21 cellular contexts compared by ENCODE assay signal in the genomic region with DNA sequence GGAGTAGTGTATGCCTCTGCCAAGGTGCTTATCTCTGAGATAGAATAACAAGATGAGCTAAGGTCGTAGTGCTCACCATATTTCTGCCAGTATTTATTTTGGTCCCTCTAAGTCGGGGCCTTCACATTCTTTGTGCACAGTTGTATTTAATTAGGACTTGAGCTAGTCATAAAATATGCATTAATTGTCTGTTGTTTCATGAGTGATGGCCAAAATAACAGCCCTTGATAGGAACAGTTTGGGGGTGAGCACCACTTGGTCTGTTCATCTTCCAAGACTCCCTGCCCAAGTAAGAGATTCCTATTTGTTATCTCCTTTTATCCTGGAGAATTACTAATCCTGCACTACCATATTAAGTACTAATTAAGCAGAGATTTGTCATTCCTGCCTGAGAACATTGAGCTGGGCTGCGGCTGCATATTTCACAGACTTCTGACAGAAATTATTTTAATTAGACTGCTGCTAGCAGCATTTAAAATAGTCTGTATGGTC.
DNase-seq lines count a peak whose midpoint lies in the region; ATAC-seq, FAIRE-seq and TF ChIP-seq lines count a peak whose summit lies in the region.
"Had no signal": no experiment of that assay in that cellular context is flagged by ENCODE, and none has a peak within 500 bp of the region (broad histone marks: within the 10 kb centered on the region; RNA-seq: fewer than 3 reads in every experiment).

No MANE protein-coding gene starts in this region.

- H3K9me2 ChIP-seq in Karpas-422 (replicated peaks; ENCODE audit: insufficient read depth, low read length) = peaks cover 3% of the 10 kb centered on the region; the same call in 1 of the 2 replicates

- H3K27me3 ChIP-seq in Karpas-422 (ENCODE audit: low read length) (no peaks in the 10 kb centered on the region), ovary (no peaks in the 10 kb centered on the region)
- H3K27me3 ChIP-seq: Peyer's patch had no signal

- WGBS in ovary, 3 donors = 8 to 12% (median 9%) methylated on average over 3 of the region's 3 CpGs

- H3K4me1 ChIP-seq in Karpas-422 (ENCODE audit: low read length) (peaks cover 16% of the 10 kb centered on the region), ovary (ENCODE audit: insufficient read depth) (peaks cover 3% of the 10 kb centered on the region)
- H3K4me1 ChIP-seq: Peyer's patch had no signal

- ATAC-seq in activated CD8-positive, alpha-beta memory T cell treated with anti-CD3 and anti-CD28 coated beads, Interleukin-2, amount 10 ng/mL, durations not matched to agents 7 days and 5 days = no peak

- TF ChIP-seq EP300 in ovary (IDR thresholded peaks at IDR 0.05) = no peak

- no peaks in the 10 kb centered on the region for H3K9me3 Mint-ChIP-seq in type B pancreatic cell
- no peaks in the 10 kb centered on the region for H3K9me3 Mint-ChIP-seq in activated CD8-positive, alpha-beta memory T cell treated with anti-CD3 and anti-CD28 coated beads, Interleukin-2, amount 10 ng/mL, durations not matched to agents 7 days and 5 days (ENCODE audit: low read depth)
- H3K9me3 Mint-ChIP-seq: CD4-positive, CD25-positive, alpha-beta regulatory T cell; H9 had no signal

- peak overlapping the region; percentile 57; the same call in 1 of the 2 replicates for H2AFZ ChIP-seq in Karpas-422 (ENCODE audit: low read length)

- peaks cover 19% of the 10 kb centered on the region for H3K4me1 Mint-ChIP-seq in type B pancreatic cell (ENCODE audit: unreplicated experiment)
- no peaks in the 10 kb centered on the region for H3K4me1 Mint-ChIP-seq in activated CD8-positive, alpha-beta memory T cell treated with anti-CD3 and anti-CD28 coated beads, Interleukin-2, amount 10 ng/mL, durations not matched to agents 7 days and 5 days
- H3K4me1 Mint-ChIP-seq: CD4-positive, CD25-positive, alpha-beta regulatory T cell had no signal

- TF ChIP-seq CTCF in type B pancreatic cell (conservative IDR thresholded peaks at IDR 0.05) = no peak
- TF ChIP-seq CTCF in ovary (IDR thresholded peaks at IDR 0.05) = no peak

- H3K27ac Mint-ChIP-seq in type B pancreatic cell = no peak overlapping the region
- H3K27ac Mint-ChIP-seq in activated CD8-positive, alpha-beta memory T cell treated with anti-CD3 and anti-CD28 coated beads, Interleukin-2, amount 10 ng/mL, durations not matched to agents 7 days and 5 days = no peak overlapping the region
- H3K27ac Mint-ChIP-seq: CD4-positive, CD25-positive, alpha-beta regulatory T cell; H9 had no signal

- H3K36me3 ChIP-seq in Karpas-422 (ENCODE audit: insufficient read depth, low read length) = no peaks in the 10 kb centered on the region
- H3K36me3 ChIP-seq in ovary = no peaks in the 10 kb centered on the region
- H3K36me3 ChIP-seq: Peyer's patch had no signal

- H3K27me3 Mint-ChIP-seq in type B pancreatic cell = no peaks in the 10 kb centered on the region
- H3K27me3 Mint-ChIP-seq in activated CD8-positive, alpha-beta memory T cell treated with anti-CD3 and anti-CD28 coated beads, Interleukin-2, amount 10 ng/mL, durations not matched to agents 7 days and 5 days = peaks cover 25% of the 10 kb centered on the region

- DNase-seq in NCI-H524 (lab: John Stamatoyannopoulos, UW) = peak; percentile 10 to 53
- no peak for DNase-seq in NCI-H524 treated with DMSO at 0.1 percent for 48 hours (lab: John Stamatoyannopoulos, UW)
- no peak for DNase-seq in Karpas-422
- no peak for DNase-seq in type B pancreatic cell (ENCODE audit: extremely low spot score, unreplicated experiment)
- DNase-seq in activated CD8-positive, alpha-beta memory T cell treated with anti-CD3 and anti-CD28 coated beads, Interleukin-2, amount 10 ng/mL, durations not matched to agents 7 days and 5 days = no peak
- DNase-seq in GM19238 (ENCODE audit: insufficient read length, low spot score) = no peak
- no peak for DNase-seq in ovary
- DNase-seq: Calu3; CD4-positive, CD25-positive, alpha-beta regulatory T cell; DND-41; GF-D8; H9; NCI-H1436 treated with DMSO at 0.1 percent for 48 hours; NCI-H2081; NCI-H2227 treated with DMSO at 0.1 percent for 48 hours; NCI-H748 treated with DMSO at 0.1 percent for 48 hours; Peyer's patch; SHP77 treated with DMSO at 0.1 percent for 48 hours; SW 1271 had no signal

- no peaks in the 10 kb centered on the region for H4K20me1 ChIP-seq in Karpas-422 (ENCODE audit: insufficient read depth, low read depth, low read length)

- H3K79me2 ChIP-seq in Karpas-422 (ENCODE audit: low read length) = no peaks in the 10 kb centered on the region

- no peaks in the 10 kb centered on the region for H3K36me3 Mint-ChIP-seq in type B pancreatic cell
- H3K36me3 Mint-ChIP-seq in activated CD8-positive, alpha-beta memory T cell treated with anti-CD3 and anti-CD28 coated beads, Interleukin-2, amount 10 ng/mL, durations not matched to agents 7 days and 5 days = no peaks in the 10 kb centered on the region
- H3K36me3 Mint-ChIP-seq: CD4-positive, CD25-positive, alpha-beta regulatory T cell had no signal

- peak overlapping the region; percentile 5 for H3K4me3 Mint-ChIP-seq in type B pancreatic cell
- H3K4me3 Mint-ChIP-seq in activated CD8-positive, alpha-beta memory T cell treated with anti-CD3 and anti-CD28 coated beads, Interleukin-2, amount 10 ng/mL, durations not matched to agents 7 days and 5 days = no peak overlapping the region
- H3K4me3 Mint-ChIP-seq: CD4-positive, CD25-positive, alpha-beta regulatory T cell; H9 had no signal

- H3K27ac ChIP-seq in Karpas-422 (ENCODE audit: low read length) (no peak overlapping the region), ovary (no peak overlapping the region)
- H3K27ac ChIP-seq: Peyer's patch had no signal

- no peak overlapping the region for H3K9ac ChIP-seq in Karpas-422 (ENCODE audit: low read length)

- CTCF ChIA-PET in activated CD8-positive, alpha-beta memory T cell treated with anti-CD3 and anti-CD28 coated beads, Interleukin-2, amount 10 ng/mL, durations not matched to agents 7 days and 5 days (lab: Charles Lee) = no interaction called here

- no peak overlapping the region for H3K4me2 ChIP-seq in Karpas-422 (ENCODE audit: low read depth, low read length, poor library complexity, severe bottlenecking)

- no peak for TF ChIP-seq POLR2A in ovary (IDR thresholded peaks at IDR 0.05)

- intact Hi-C loops in ovary (cut with DNase I) = no loop called here

- peak; percentile 82 for FAIRE-seq in endometrium (lab: Jason Lieb, UNC)
- FAIRE-seq: A204.1 had no signal

- H3K4me3 ChIP-seq in Karpas-422 (ENCODE audit: low read length) (no peak overlapping the region), ovary (no peak overlapping the region)
- H3K4me3 ChIP-seq: Peyer's patch had no signal

- H3K9me3 ChIP-seq in Karpas-422 (ENCODE audit: low read length) (no peaks in the 10 kb centered on the region), ovary (no peaks in the 10 kb centered on the region)
- H3K9me3 ChIP-seq: Peyer's patch had no signal

Comparison
In these comparisons a context has a peak if more than half of its experiments do, and no peak if none do; other contexts are left out.
1. DNase-seq: peak in NCI-H524 (2 of 2); none in NCI-H524 treated with DMSO at 0.1 percent for 48 hours (single experiment), Karpas-422 (single experiment), type B pancreatic cell (single experiment), activated CD8-positive, alpha-beta memory T cell treated with anti-CD3 and anti-CD28 coated beads, Interleukin-2, amount 10 ng/mL, durations not matched to agents 7 days and 5 days (single experiment), GM19238 (single experiment) and ovary (0 of 5).